Comparison of ENCODE assay signal across 25 cellular contexts in genomic region chr9:4844031-4844430, GRCh38.
"Had no signal": no experiment of that assay in that cellular context is flagged by ENCODE, and none has a peak within 500 bp of the region (broad histone marks: within the 10 kb centered on the region; RNA-seq: fewer than 3 reads in every experiment).

No MANE protein-coding gene starts in this region.

- H3K4me3 ChIP-seq: adrenal gland, breast epithelium, esophagus muscularis mucosa, gastroesophageal sphincter, heart left ventricle, tibial artery, uterus had no signal

- H3K9me3 Mint-ChIP-seq: activated naive CD4-positive, alpha-beta T cell treated with anti-CD3 and anti-CD28 coated beads, Interleukin-2, amount 50 U/mL, for 24 hours; nephron progenitor cell; T-cell had no signal

- H3K27me3 ChIP-seq: adrenal gland, breast epithelium, esophagus muscularis mucosa, gastroesophageal sphincter, heart left ventricle, tibial artery, uterus had no signal

- H3K9me3 ChIP-seq: adrenal gland, breast epithelium, esophagus muscularis mucosa, gastroesophageal sphincter, heart left ventricle, tibial artery, uterus had no signal

- H3K27ac Mint-ChIP-seq: activated CD8-positive, alpha-beta T cell treated with anti-CD3 and anti-CD28 coated beads, Interleukin-2, amount 10 ng/mL, durations not matched to agents 7 days and 5 days; nephron progenitor cell had no signal

- ATAC-seq: activated CD4-positive, CD25-positive, alpha-beta regulatory T cell treated with anti-CD3 and anti-CD28 coated beads, Interleukin-2, amount 50 U/mL, for 24 hours; activated CD8-positive, alpha-beta T cell treated with anti-CD3 and anti-CD28 coated beads, Interleukin-2, amount 10 ng/mL, durations not matched to agents 7 days and 5 days; gastroesophageal sphincter; heart left ventricle; SK-N-SH treated with all-trans-retinoic acid at 6 μM for 48 hours; stimulated activated naive CD8-positive, alpha-beta T cell treated with anti-CD3 and anti-CD28 coated beads, Interleukin-15, Interleukin-2, amounts not matched to agents 100 U/mL and 50 U/mL, for 24 hours; T-cell had no signal

- H3K4me1 ChIP-seq: adrenal gland, breast epithelium, esophagus muscularis mucosa, gastroesophageal sphincter, heart left ventricle, uterus had no signal

- H3K36me3 ChIP-seq: breast epithelium, uterus had no signal

- H3K27me3 Mint-ChIP-seq: activated naive CD4-positive, alpha-beta T cell treated with anti-CD3 and anti-CD28 coated beads, Interleukin-2, amount 50 U/mL, for 24 hours; T-cell had no signal

- H3K27ac ChIP-seq: adrenal gland, breast epithelium, esophagus muscularis mucosa, gastroesophageal sphincter, heart left ventricle, tibial artery, uterus had no signal

- H3K4me1 Mint-ChIP-seq: nephron progenitor cell had no signal

- DNase-seq: activated CD8-positive, alpha-beta memory T cell treated with anti-CD3 and anti-CD28 coated beads, Interleukin-2, amount 50 U/mL, for 48 hours; activated CD8-positive, alpha-beta T cell treated with anti-CD3 and anti-CD28 coated beads, Interleukin-2, amount 10 ng/mL, durations not matched to agents 7 days and 5 days; adrenal gland; cerebellar nuclear complex; cortex of kidney; effector CD8-positive, alpha-beta T cell; heart left ventricle; kidney; nephron progenitor cell; occipital lobe; posterior cingulate gyrus; stimulated activated CD4-positive, alpha-beta T cell treated with anti-CD3 and anti-CD28 coated beads, Interleukin-12 subunit alpha, Interleukin-12 subunit beta, amount 100 ng/mL, for 4 hours; stimulated activated CD4-positive, alpha-beta T cell treated with anti-CD3 and anti-CD28 coated beads, Interleukin-1b, Interleukin-23, amount 100 ng/mL, for 48 hours; stimulated activated CD8-positive, alpha-beta memory T cell treated with anti-CD3 and anti-CD28 coated beads, Interleukin-4, amount 100 ng/mL, for 48 hours; stimulated activated naive CD8-positive, alpha-beta T cell treated with anti-CD3 and anti-CD28 coated beads, Interleukin-15, Interleukin-2, amounts not matched to agents 100 U/mL and 50 U/mL, for 24 hours; substantia nigra; T-cell; tibial artery; uterus had no signal

- H3K4me3 Mint-ChIP-seq: activated CD8-positive, alpha-beta T cell treated with anti-CD3 and anti-CD28 coated beads, Interleukin-2, amount 10 ng/mL, durations not matched to agents 7 days and 5 days; nephron progenitor cell; T-cell had no signal
